1 cellular context compared by ENCODE assay signal in the genomic region with DNA sequence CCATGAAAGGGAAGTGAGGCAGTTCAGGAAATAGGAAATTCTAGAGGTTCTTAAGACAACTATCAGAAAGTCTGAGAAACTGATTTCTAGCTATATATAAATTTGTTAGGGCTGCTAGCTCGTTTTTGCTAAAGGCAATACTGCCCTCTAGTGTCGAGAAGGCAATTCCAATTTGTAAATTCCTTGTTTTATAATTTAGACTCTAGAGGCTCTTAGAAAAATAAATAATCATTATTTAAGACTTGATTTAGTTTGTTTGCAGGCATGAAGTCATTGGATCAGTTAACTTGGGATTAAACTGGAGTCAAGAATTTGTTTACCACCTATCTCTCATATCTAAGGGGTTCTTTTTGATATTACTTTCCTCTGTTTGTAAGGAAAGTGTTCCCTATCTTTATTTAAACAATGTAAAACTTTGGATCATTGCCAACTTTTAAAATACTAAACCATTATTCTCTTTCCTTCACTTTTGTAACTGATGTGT.
TF ChIP-seq lines count a peak whose summit lies in the region.

No MANE protein-coding gene starts in this region.

TF ChIP-seq in K562, 482 proteins besides CTCF, POLR2A, EP300 and RAD21 (continued from another document):
- TF ChIP-seq, protein P1, sequence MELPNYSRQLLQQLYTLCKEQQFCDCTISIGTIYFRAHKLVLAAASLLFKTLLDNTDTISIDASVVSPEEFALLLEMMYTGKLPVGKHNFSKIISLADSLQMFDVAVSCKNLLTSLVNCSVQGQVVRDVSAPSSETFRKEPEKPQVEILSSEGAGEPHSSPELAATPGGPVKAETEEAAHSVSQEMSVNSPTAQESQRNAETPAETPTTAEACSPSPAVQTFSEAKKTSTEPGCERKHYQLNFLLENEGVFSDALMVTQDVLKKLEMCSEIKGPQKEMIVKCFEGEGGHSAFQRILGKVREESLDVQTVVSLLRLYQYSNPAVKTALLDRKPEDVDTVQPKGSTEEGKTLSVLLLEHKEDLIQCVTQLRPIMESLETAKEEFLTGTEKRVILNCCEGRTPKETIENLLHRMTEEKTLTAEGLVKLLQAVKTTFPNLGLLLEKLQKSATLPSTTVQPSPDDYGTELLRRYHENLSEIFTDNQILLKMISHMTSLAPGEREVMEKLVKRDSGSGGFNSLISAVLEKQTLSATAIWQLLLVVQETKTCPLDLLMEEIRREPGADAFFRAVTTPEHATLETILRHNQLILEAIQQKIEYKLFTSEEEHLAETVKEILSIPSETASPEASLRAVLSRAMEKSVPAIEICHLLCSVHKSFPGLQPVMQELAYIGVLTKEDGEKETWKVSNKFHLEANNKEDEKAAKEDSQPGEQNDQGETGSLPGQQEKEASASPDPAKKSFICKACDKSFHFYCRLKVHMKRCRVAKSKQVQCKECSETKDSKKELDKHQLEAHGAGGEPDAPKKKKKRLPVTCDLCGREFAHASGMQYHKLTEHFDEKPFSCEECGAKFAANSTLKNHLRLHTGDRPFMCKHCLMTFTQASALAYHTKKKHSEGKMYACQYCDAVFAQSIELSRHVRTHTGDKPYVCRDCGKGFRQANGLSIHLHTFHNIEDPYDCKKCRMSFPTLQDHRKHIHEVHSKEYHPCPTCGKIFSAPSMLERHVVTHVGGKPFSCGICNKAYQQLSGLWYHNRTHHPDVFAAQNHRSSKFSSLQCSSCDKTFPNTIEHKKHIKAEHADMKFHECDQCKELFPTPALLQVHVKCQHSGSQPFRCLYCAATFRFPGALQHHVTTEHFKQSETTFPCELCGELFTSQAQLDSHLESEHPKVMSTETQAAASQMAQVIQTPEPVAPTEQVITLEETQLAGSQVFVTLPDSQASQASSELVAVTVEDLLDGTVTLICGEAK (IDR thresholded peaks at IDR 0.05) = peak; percentile 49; the same call in 1 of the 2 replicates
- TF ChIP-seq, protein P1 (CRISPR knock-in tag; IDR thresholded peaks at IDR 0.05) = no peak
- TF ChIP-seq SMC3 (conservative IDR thresholded peaks at IDR 0.05; ENCODE audit: insufficient read depth, low read depth, low read length) = peak; percentile 40; the same call in 1 of the 2 replicates
- TF ChIP-seq, protein P2, sequence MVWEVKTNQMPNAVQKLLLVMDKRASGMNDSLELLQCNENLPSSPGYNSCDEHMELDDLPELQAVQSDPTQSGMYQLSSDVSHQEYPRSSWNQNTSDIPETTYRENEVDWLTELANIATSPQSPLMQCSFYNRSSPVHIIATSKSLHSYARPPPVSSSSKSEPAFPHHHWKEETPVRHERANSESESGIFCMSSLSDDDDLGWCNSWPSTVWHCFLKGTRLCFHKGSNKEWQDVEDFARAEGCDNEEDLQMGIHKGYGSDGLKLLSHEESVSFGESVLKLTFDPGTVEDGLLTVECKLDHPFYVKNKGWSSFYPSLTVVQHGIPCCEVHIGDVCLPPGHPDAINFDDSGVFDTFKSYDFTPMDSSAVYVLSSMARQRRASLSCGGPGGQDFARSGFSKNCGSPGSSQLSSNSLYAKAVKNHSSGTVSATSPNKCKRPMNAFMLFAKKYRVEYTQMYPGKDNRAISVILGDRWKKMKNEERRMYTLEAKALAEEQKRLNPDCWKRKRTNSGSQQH (CRISPR knock-in tag; IDR thresholded peaks at IDR 0.05) = no peak
- TF ChIP-seq, protein P3, sequence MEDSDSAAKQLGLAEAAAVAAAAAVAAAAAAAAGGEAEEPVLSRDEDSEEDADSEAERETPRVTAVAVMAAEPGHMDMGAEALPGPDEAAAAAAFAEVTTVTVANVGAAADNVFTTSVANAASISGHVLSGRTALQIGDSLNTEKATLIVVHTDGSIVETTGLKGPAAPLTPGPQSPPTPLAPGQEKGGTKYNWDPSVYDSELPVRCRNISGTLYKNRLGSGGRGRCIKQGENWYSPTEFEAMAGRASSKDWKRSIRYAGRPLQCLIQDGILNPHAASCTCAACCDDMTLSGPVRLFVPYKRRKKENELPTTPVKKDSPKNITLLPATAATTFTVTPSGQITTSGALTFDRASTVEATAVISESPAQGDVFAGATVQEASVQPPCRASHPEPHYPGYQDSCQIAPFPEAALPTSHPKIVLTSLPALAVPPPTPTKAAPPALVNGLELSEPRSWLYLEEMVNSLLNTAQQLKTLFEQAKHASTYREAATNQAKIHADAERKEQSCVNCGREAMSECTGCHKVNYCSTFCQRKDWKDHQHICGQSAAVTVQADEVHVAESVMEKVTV (CRISPR knock-in tag; IDR thresholded peaks at IDR 0.05) = peak; percentile 72
- peak; percentile 94 for TF ChIP-seq NFIC (IDR thresholded peaks at IDR 0.05)
